ENCODE assay signal across 25 cellular contexts in genomic region chr2:138910427-138910826, GRCh38.
"Had no signal": no experiment of that assay in that cellular context is flagged by ENCODE, and none has a peak within 500 bp of the region (broad histone marks: within the 10 kb centered on the region; RNA-seq: fewer than 3 reads in every experiment).

No MANE protein-coding gene starts in this region.

- H3K27ac ChIP-seq: left ventricle myocardium inferior, neural progenitor cell, neutrophil, parathyroid adenoma, psoas muscle, right atrium auricular region, right lobe of liver, suprapubic skin, thoracic aorta, tibial artery, upper lobe of right lung had no signal

- H3K4me2 ChIP-seq: neural progenitor cell, smooth muscle cell had no signal

- FAIRE-seq: urothelium cell line had no signal

- H3K27me3 ChIP-seq: neural progenitor cell, neutrophil, right atrium auricular region, right lobe of liver, suprapubic skin, tibial artery, upper lobe of right lung had no signal

- DNase-seq: islet precursor cell; left ventricle myocardium inferior; mesendoderm; naive B cell; natural killer cell; nephron progenitor cell; occipital lobe; psoas muscle; right lobe of liver; stimulated activated CD4-positive, alpha-beta T cell treated with anti-CD3 and anti-CD28 coated beads, Interleukin-1b, Interleukin-23, amount 100 ng/mL, for 48 hours; stimulated activated CD4-positive, alpha-beta T cell treated with anti-CD3 and anti-CD28 coated beads, Interleukin-2, amount 100 ng/mL, for 48 hours; stimulated activated naive B cell treated with anti-CD40 and anti-IgM and Interleukin-4, amounts not matched to agents 10 μg/mL and 1 μg/mL and 100 μg/mL, for 72 hours; stimulated activated naive CD8-positive, alpha-beta T cell treated with anti-CD3 and anti-CD28 coated beads, Interleukin-15, Interleukin-2, amounts not matched to agents 100 U/mL and 50 U/mL, for 24 hours; tibial artery; trophoblast cell; upper lobe of right lung had no signal

- H3K9ac ChIP-seq: neural progenitor cell, parathyroid adenoma had no signal

- H3K4me3 ChIP-seq: left ventricle myocardium inferior, lung, neural progenitor cell, psoas muscle, right atrium auricular region, right lobe of liver, smooth muscle cell, suprapubic skin, thoracic aorta, tibial artery, upper lobe of right lung had no signal

- H3K79me2 ChIP-seq: parathyroid adenoma had no signal

- ATAC-seq: natural killer cell; psoas muscle; right lobe of liver; stimulated activated naive B cell treated with anti-CD40 and anti-IgM and Interleukin-4, amounts not matched to agents 10 μg/mL and 1 μg/mL and 100 μg/mL, for 72 hours; stimulated activated naive CD8-positive, alpha-beta T cell treated with anti-CD3 and anti-CD28 coated beads, Interleukin-15, Interleukin-2, amounts not matched to agents 100 U/mL and 50 U/mL, for 24 hours; upper lobe of right lung had no signal

- H3K4me1 ChIP-seq: left ventricle myocardium inferior, neural progenitor cell, parathyroid adenoma, psoas muscle, right atrium auricular region, right lobe of liver, suprapubic skin, tibial artery, upper lobe of right lung had no signal

- H3K9me3 ChIP-seq: neutrophil, psoas muscle, right atrium auricular region, right lobe of liver, suprapubic skin, thoracic aorta, tibial artery, upper lobe of right lung had no signal

- H3K36me3 ChIP-seq: left ventricle myocardium inferior, neural progenitor cell, neutrophil, right atrium auricular region, right lobe of liver, suprapubic skin, thoracic aorta, tibial artery, upper lobe of right lung had no signal

- H2AFZ ChIP-seq: neural progenitor cell, parathyroid adenoma had no signal
